2 cellular contexts compared by ENCODE assay signal in genomic region chr1:16521679-16522078, GRCh38. TPM values are rescaled to one million over a fixed set of nuclear protein-coding genes. Genes with fewer than 3 reads are reported as not detected.
"Had no signal": no experiment of that assay in that cellular context is flagged by ENCODE, and none has a peak within 500 bp of the region (broad histone marks: within the 10 kb centered on the region; RNA-seq: fewer than 3 reads in every experiment).

No MANE protein-coding gene starts in this region.

RNA-seq across cellular contexts. Expression of gene RNU1-1, which starts 7.6 kb away (rescaled TPM):
- polyA plus RNA-seq: adipose tissue, cardiac muscle cell had no signal
